ENCODE assay signal across 8 cellular contexts in genomic region chr13:108176685-108177274, GRCh38. TPM values are rescaled to one million over a fixed set of nuclear protein-coding genes. Genes with fewer than 3 reads are reported as not detected.
DNase-seq lines count a peak whose midpoint lies in the region; ATAC-seq and TF ChIP-seq lines count a peak whose summit lies in the region.

No MANE protein-coding gene starts in this region.

- H3K36me3 ChIP-seq in body of pancreas (replicated peaks in 1 of 2; ENCODE audit: insufficient read depth in 1 of 2, low read depth in 2 of 2) (no peaks in the 10 kb centered on the region), mesenchymal stem cell (ENCODE audit: control insufficient read depth in 1 of 2, insufficient read depth in 2 of 2, low read depth in 1 of 2, low read length in 2 of 2) (no peaks in the 10 kb centered on the region), upper lobe of left lung (no peaks in the 10 kb centered on the region)

- no peak overlapping the region for H2BK120ac ChIP-seq in mesenchymal stem cell (ENCODE audit: low read depth, low read length)

- no peak for TF ChIP-seq EP300 in upper lobe of left lung (IDR thresholded peaks at IDR 0.05)

- H4K91ac ChIP-seq in mesenchymal stem cell (ENCODE audit: low read length): no peak overlapping the region

- H3K4me2 ChIP-seq in mesenchymal stem cell (ENCODE audit: low read length, poor library complexity, severe bottlenecking): no peak overlapping the region

- no peaks in the 10 kb centered on the region for H3K4me1 ChIP-seq in body of pancreas
- no peaks in the 10 kb centered on the region for H3K4me1 ChIP-seq in mesenchymal stem cell (ENCODE audit: control insufficient read depth, insufficient read depth, low read depth, low read length)
- no peaks in the 10 kb centered on the region for H3K4me1 ChIP-seq in upper lobe of left lung

- H2BK15ac ChIP-seq in mesenchymal stem cell (ENCODE audit: low read depth, poor library complexity, severe bottlenecking): no peak overlapping the region

- no peak overlapping the region for H3K14ac ChIP-seq in mesenchymal stem cell (ENCODE audit: low read length in 2 of 2)

- DNase-seq in GM03348 (ENCODE audit: low spot score): peak; percentile 42
- DNase-seq in HFFc6: no peak
- peak; percentile 9 for DNase-seq in T-helper 22 cell (ENCODE audit: low read depth)
- DNase-seq in body of pancreas: peak; percentile 21 to 70 (median 43)
- DNase-seq in mesenchymal stem cell: peak; percentile 34
- no peak for DNase-seq in mucosa of gallbladder (ENCODE audit: low spot score)
- DNase-seq in upper lobe of left lung: no peak
- no peak for DNase-seq in NOMO-1 treated with DMSO at 0.1 percent for 48 hours (lab: John Stamatoyannopoulos, UW; ENCODE audit: unreplicated experiment)

- H2BK5ac ChIP-seq in mesenchymal stem cell (ENCODE audit: low read depth, low read length, poor library complexity, severe bottlenecking): no peak overlapping the region

- H3K4me1 Mint-ChIP-seq in HFFc6 (ENCODE audit: low read depth): no peaks in the 10 kb centered on the region

- ATAC-seq in body of pancreas: no peak
- ATAC-seq in upper lobe of left lung (ENCODE audit: low FRiP score in 2 of 2): no peak

- no peak overlapping the region for H3K27ac Mint-ChIP-seq in HFFc6

- H2AK5ac ChIP-seq in mesenchymal stem cell (ENCODE audit: low read length, severe bottlenecking): no peak overlapping the region

- no peak overlapping the region for H3K23ac ChIP-seq in mesenchymal stem cell (ENCODE audit: low read length in 2 of 2)

- no peak overlapping the region for H3K27ac ChIP-seq in body of pancreas
- H3K27ac ChIP-seq in mesenchymal stem cell (ENCODE audit: low read length, poor library complexity, severe bottlenecking): no peak overlapping the region
- H3K27ac ChIP-seq in upper lobe of left lung: no peak overlapping the region

- peaks cover 14% of the 10 kb centered on the region; the same call in 1 of the 2 replicates for H3K9me3 Mint-ChIP-seq in HFFc6

- H3K9ac ChIP-seq in mesenchymal stem cell (ENCODE audit: low read length): no peak overlapping the region

- no peak overlapping the region for H3K18ac ChIP-seq in mesenchymal stem cell (ENCODE audit: low read depth in 1 of 2, low read length in 2 of 2)

- no peak overlapping the region for H3K4ac ChIP-seq in mesenchymal stem cell (ENCODE audit: low read depth in 1 of 2, low read length in 2 of 2)

- TF ChIP-seq CTCF in HFFc6 (IDR thresholded peaks at IDR 0.05): peak; percentile 77
- peak in 6 of 7 experiments; percentile 19 to 58 (median 36) for TF ChIP-seq CTCF in body of pancreas (IDR thresholded peaks at IDR 0.05)
- peak in 1 of 6 experiments; percentile 15 for TF ChIP-seq CTCF in upper lobe of left lung (IDR thresholded peaks at IDR 0.05)

- H3K79me1 ChIP-seq in mesenchymal stem cell (replicated peaks; ENCODE audit: low read length, poor library complexity, severe bottlenecking): no peaks in the 10 kb centered on the region

- H3K4me3 Mint-ChIP-seq in HFFc6: no peak overlapping the region

- no peak overlapping the region for H2AFZ ChIP-seq in mesenchymal stem cell (ENCODE audit: low read depth, low read length)

- TF ChIP-seq POLR2A in body of pancreas (IDR thresholded peaks at IDR 0.05) (no peak), upper lobe of left lung (IDR thresholded peaks at IDR 0.05) (no peak)

- intact Hi-C loops in body of pancreas (cut with DNase I): no loop called here

- no peak overlapping the region for H4K8ac ChIP-seq in mesenchymal stem cell (ENCODE audit: low read length)

- no peak overlapping the region for H3K4me3 ChIP-seq in body of pancreas
- no peak overlapping the region for H3K4me3 ChIP-seq in mesenchymal stem cell (ENCODE audit: insufficient read depth in 1 of 2, low read depth in 1 of 2, low read length in 2 of 2)
- no peak overlapping the region for H3K4me3 ChIP-seq in upper lobe of left lung

- WGBS in body of pancreas, 2 donors: 33 to 35% methylated on average over 8 of the region's 8 CpGs
- WGBS in mesenchymal stem cell: 33% methylated on average over 2 of the region's 8 CpGs
- 52 to 64% methylated on average over 8 of the region's 8 CpGs for WGBS in upper lobe of left lung, 2 donors

- no peak overlapping the region for H2BK12ac ChIP-seq in mesenchymal stem cell (ENCODE audit: low read length in 2 of 2)

- no peaks in the 10 kb centered on the region for H3K36me3 Mint-ChIP-seq in HFFc6 (ENCODE audit: low read depth)

- no peaks in the 10 kb centered on the region for H3K9me3 ChIP-seq in body of pancreas
- peaks cover 2% of the 10 kb centered on the region for H3K9me3 ChIP-seq in mesenchymal stem cell (ENCODE audit: control insufficient read depth, low read length)
- H3K9me3 ChIP-seq in upper lobe of left lung: peaks cover 0 to 6% (median 2%) of the 10 kb centered on the region in 4 donors

- H3K27me3 ChIP-seq in body of pancreas: no peaks in the 10 kb centered on the region
- no peaks in the 10 kb centered on the region for H3K27me3 ChIP-seq in mesenchymal stem cell (ENCODE audit: control insufficient read depth in 1 of 2, insufficient read depth in 1 of 2, low read length in 2 of 2)
- H3K27me3 ChIP-seq in upper lobe of left lung: no peaks in the 10 kb centered on the region

- H3K27me3 Mint-ChIP-seq in HFFc6 (ENCODE audit: insufficient read depth): no peaks in the 10 kb centered on the region

RNA-seq across cellular contexts. Expression of gene LIG4, which starts 38.6 kb away (rescaled TPM):
- total RNA-seq in HFFc6 (2021; fragmentation: NEBNext Ultra II Directional; extraction: Animal tissue kit (Norgen Biotek cat#: 25700)): 10 to 100 TPM in 5 of 6 experiments, 1 to 10 TPM in 1; 9.2 to 11.4 (median 11.1) TPM
- total RNA-seq in body of pancreas: 1 to 10 TPM; 5.9 to 7.5 TPM
- 10.1 TPM for polyA plus RNA-seq in mesenchymal stem cell (2013, experiment 1 of 2)
- polyA plus RNA-seq in mesenchymal stem cell (2013, experiment 2 of 2): 10.9 TPM
- total RNA-seq in mucosa of gallbladder: 9.8 TPM
- 10 to 100 TPM in 2 of 6 donors, 1 to 10 TPM in 4; 6.3 to 22.1 (median 8.5) TPM for total RNA-seq in upper lobe of left lung

RNA-seq across cellular contexts. Expression of gene ABHD13, which starts 41.4 kb away (rescaled TPM):
- total RNA-seq in HFFc6 (2021; fragmentation: NEBNext Ultra II Directional; extraction: Animal tissue kit (Norgen Biotek cat#: 25700)): 1 to 10 TPM; 5.0 to 6.6 (median 6.3) TPM
- total RNA-seq in body of pancreas (10 to 100 TPM in 1 of 2 donors, 1 to 10 TPM in 1; 5.6 to 10.9 TPM), mucosa of gallbladder (8.7 TPM), upper lobe of left lung (10 to 100 TPM in 2 of 6 donors, 1 to 10 TPM in 4; 3.6 to 21.6 (median 9.3) TPM)
- polyA plus RNA-seq in mesenchymal stem cell (2013, experiment 1 of 2): 8.3 TPM
- polyA plus RNA-seq in mesenchymal stem cell (2013, experiment 2 of 2): 8.7 TPM

Comparison
In these comparisons a context has a peak if more than half of its experiments do, and no peak if none do; other contexts are left out.
1. DNase-seq: peak in GM03348 (single experiment), T-helper 22 cell (single experiment), body of pancreas (4 of 4) and mesenchymal stem cell (single experiment); none in HFFc6 (single experiment), mucosa of gallbladder (single experiment), upper lobe of left lung (0 of 2) and NOMO-1 treated with DMSO at 0.1 percent for 48 hours (single experiment).